Comparison of ENCODE assay signal across 16 cellular contexts in the genomic region with DNA sequence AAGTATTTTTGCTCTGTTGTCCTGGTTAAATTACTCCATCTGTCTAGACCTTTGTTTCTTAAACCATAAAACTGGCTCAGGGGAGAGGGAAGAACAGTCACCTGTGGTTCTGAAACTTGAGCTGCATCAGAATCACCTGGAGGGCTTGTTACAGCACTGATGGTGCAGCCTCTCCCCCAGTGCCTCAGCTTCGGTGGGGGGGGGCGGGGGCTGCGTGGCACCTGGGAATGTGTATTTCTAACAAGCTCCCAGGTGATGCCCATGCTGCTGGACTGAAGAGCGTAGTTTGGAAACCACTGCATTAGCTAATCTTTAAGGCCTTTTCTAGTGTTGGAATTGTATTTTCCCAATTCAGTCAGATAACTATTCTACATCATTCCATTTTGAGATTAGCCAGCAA. TPM values are rescaled to one million over a fixed set of nuclear protein-coding genes. Genes with fewer than 3 reads are reported as not detected.
A peak's percentile ranks its signal among the peaks of the same experiment; 100 is the strongest.
DNase-seq lines count a peak whose midpoint lies in the region; ATAC-seq lines count a peak whose summit lies in the region.
"Had no signal": no experiment of that assay in that cellular context is flagged by ENCODE, and none has a peak within 500 bp of the region (broad histone marks: within the 10 kb centered on the region; RNA-seq: fewer than 3 reads in every experiment).

No MANE protein-coding gene starts in this region.

- CTCF ChIA-PET in activated CD8-positive, alpha-beta T cell treated with anti-CD3 and anti-CD28 coated beads, Interleukin-2, amount 10 ng/mL, durations not matched to agents 7 days and 5 days (lab: Charles Lee), result interaction anchor here (1.1 to 1.7 kb wide), 2 partner anchors 102 to 1107 kb away, joined by 3 to 6 read pairs; no protein-coding TSS in a partner anchor
- CTCF ChIA-PET in activated naive CD4-positive, alpha-beta T cell treated with anti-CD3 and anti-CD28 coated beads for 36 hours (lab: Charles Lee), result interaction anchor here (0.8 to 2.2 kb wide), 4 partner anchors 8 to 1113 kb away, joined by 3 to 5 read pairs (median 4); no protein-coding TSS in a partner anchor

- H3K4me1 Mint-ChIP-seq in activated CD8-positive, alpha-beta T cell treated with anti-CD3 and anti-CD28 coated beads, Interleukin-2, amount 10 ng/mL, durations not matched to agents 7 days and 5 days (ENCODE audit: low read depth), result no peaks in the 10 kb centered on the region
- no peaks in the 10 kb centered on the region for H3K4me1 Mint-ChIP-seq in activated naive CD4-positive, alpha-beta T cell treated with anti-CD3 and anti-CD28 coated beads for 36 hours (ENCODE audit: low read depth)
- H3K4me1 Mint-ChIP-seq: CD4-positive, CD25-positive, alpha-beta regulatory T cell had no signal

- no peak for ATAC-seq in activated CD8-positive, alpha-beta T cell treated with anti-CD3 and anti-CD28 coated beads, Interleukin-2, amount 10 ng/mL, durations not matched to agents 7 days and 5 days

- H3K27me3 Mint-ChIP-seq in activated CD8-positive, alpha-beta T cell treated with anti-CD3 and anti-CD28 coated beads, Interleukin-2, amount 10 ng/mL, durations not matched to agents 7 days and 5 days (ENCODE audit: low read depth), result peaks cover 3% of the 10 kb centered on the region
- peaks cover 2% of the 10 kb centered on the region for H3K27me3 Mint-ChIP-seq in activated naive CD4-positive, alpha-beta T cell treated with anti-CD3 and anti-CD28 coated beads for 36 hours (ENCODE audit: low read depth)

- H3K4me3 Mint-ChIP-seq in activated CD8-positive, alpha-beta T cell treated with anti-CD3 and anti-CD28 coated beads, Interleukin-2, amount 10 ng/mL, durations not matched to agents 7 days and 5 days, result no peak overlapping the region
- no peak overlapping the region for H3K4me3 Mint-ChIP-seq in activated naive CD4-positive, alpha-beta T cell treated with anti-CD3 and anti-CD28 coated beads for 36 hours
- H3K4me3 Mint-ChIP-seq: CD4-positive, CD25-positive, alpha-beta regulatory T cell had no signal

- no peak overlapping the region for H3K27ac Mint-ChIP-seq in activated CD8-positive, alpha-beta T cell treated with anti-CD3 and anti-CD28 coated beads, Interleukin-2, amount 10 ng/mL, durations not matched to agents 7 days and 5 days
- no peak overlapping the region for H3K27ac Mint-ChIP-seq in activated naive CD4-positive, alpha-beta T cell treated with anti-CD3 and anti-CD28 coated beads for 36 hours
- H3K27ac Mint-ChIP-seq: CD4-positive, CD25-positive, alpha-beta regulatory T cell had no signal

- H3K9me3 Mint-ChIP-seq in activated CD8-positive, alpha-beta T cell treated with anti-CD3 and anti-CD28 coated beads, Interleukin-2, amount 10 ng/mL, durations not matched to agents 7 days and 5 days (ENCODE audit: insufficient read depth), result no peaks in the 10 kb centered on the region
- H3K9me3 Mint-ChIP-seq in activated naive CD4-positive, alpha-beta T cell treated with anti-CD3 and anti-CD28 coated beads for 36 hours, result no peaks in the 10 kb centered on the region
- H3K9me3 Mint-ChIP-seq: CD4-positive, CD25-positive, alpha-beta regulatory T cell had no signal

- DNase-seq in NCI-H1105 (lab: John Stamatoyannopoulos, UW) (peak; percentile 99), NCI-H1105 treated with DMSO at 0.1 percent for 48 hours (lab: John Stamatoyannopoulos, UW) (no peak), COLO668 (lab: John Stamatoyannopoulos, UW; ENCODE audit: unreplicated experiment) (peak; percentile 83), NCI-H146 treated with DMSO at 0.1 percent for 48 hours (lab: John Stamatoyannopoulos, UW; ENCODE audit: unreplicated experiment) (peak; percentile 76), NCI-H69 (lab: John Stamatoyannopoulos, UW) (peak; percentile 99), Ammon's horn (ENCODE audit: low spot score) (no peak)
- DNase-seq in activated CD8-positive, alpha-beta T cell treated with anti-CD3 and anti-CD28 coated beads, Interleukin-2, amount 10 ng/mL, durations not matched to agents 7 days and 5 days, result no peak
- DNase-seq in activated naive CD4-positive, alpha-beta T cell treated with anti-CD3 and anti-CD28 coated beads for 36 hours, result no peak
- DNase-seq: BE2C, MM.1S had no signal

- POLR2A ChIA-PET in activated CD8-positive, alpha-beta T cell treated with anti-CD3 and anti-CD28 coated beads, Interleukin-2, amount 10 ng/mL, durations not matched to agents 7 days and 5 days (lab: Charles Lee), result no interaction called here

- intact Hi-C loops in activated naive CD4-positive, alpha-beta T cell treated with anti-CD3 and anti-CD28 coated beads for 36 hours (cut with micrococcal nuclease), result loop anchor here (1.0 to 10.0 kb wide), 5 partner anchors 102 to 1811 kb away; no protein-coding TSS in a partner anchor

- no peaks in the 10 kb centered on the region for H3K36me3 Mint-ChIP-seq in activated CD8-positive, alpha-beta T cell treated with anti-CD3 and anti-CD28 coated beads, Interleukin-2, amount 10 ng/mL, durations not matched to agents 7 days and 5 days (ENCODE audit: low read depth)
- no peaks in the 10 kb centered on the region for H3K36me3 Mint-ChIP-seq in activated naive CD4-positive, alpha-beta T cell treated with anti-CD3 and anti-CD28 coated beads for 36 hours (ENCODE audit: low read depth)
- H3K36me3 Mint-ChIP-seq: CD4-positive, CD25-positive, alpha-beta regulatory T cell had no signal

RNA-seq across cellular contexts. Expression of a gene that starts 42.7 kb away (rescaled TPM):
- total RNA-seq in activated CD8-positive, alpha-beta T cell treated with anti-CD3 and anti-CD28 coated beads, Interleukin-2, amount 10 ng/mL, durations not matched to agents 7 days and 5 days, result not detected
- not detected for total RNA-seq in activated naive CD4-positive, alpha-beta T cell treated with anti-CD3 and anti-CD28 coated beads for 36 hours
- total RNA-seq: A172; CD4-positive, CD25-positive, alpha-beta regulatory T cell; H4; LHCN-M2; RPMI7951; T-helper 2 cell treated with Interferon-gamma antibody and Interleukin-4, amounts not matched to agents 100 ng/mL and 5 ng/mL, for 36 hours had no signal

Comparison
In these comparisons a context has a peak if more than half of its experiments do, and no peak if none do; other contexts are left out.
1. DNase-seq: peak in NCI-H1105 (single experiment), COLO668 (single experiment), NCI-H146 treated with DMSO at 0.1 percent for 48 hours (single experiment) and NCI-H69 (single experiment); none in NCI-H1105 treated with DMSO at 0.1 percent for 48 hours (single experiment), Ammon's horn (single experiment), activated CD8-positive, alpha-beta T cell treated with anti-CD3 and anti-CD28 coated beads, Interleukin-2, amount 10 ng/mL, durations not matched to agents 7 days and 5 days (single experiment) and activated naive CD4-positive, alpha-beta T cell treated with anti-CD3 and anti-CD28 coated beads for 36 hours (single experiment).